In the genomic region with DNA sequence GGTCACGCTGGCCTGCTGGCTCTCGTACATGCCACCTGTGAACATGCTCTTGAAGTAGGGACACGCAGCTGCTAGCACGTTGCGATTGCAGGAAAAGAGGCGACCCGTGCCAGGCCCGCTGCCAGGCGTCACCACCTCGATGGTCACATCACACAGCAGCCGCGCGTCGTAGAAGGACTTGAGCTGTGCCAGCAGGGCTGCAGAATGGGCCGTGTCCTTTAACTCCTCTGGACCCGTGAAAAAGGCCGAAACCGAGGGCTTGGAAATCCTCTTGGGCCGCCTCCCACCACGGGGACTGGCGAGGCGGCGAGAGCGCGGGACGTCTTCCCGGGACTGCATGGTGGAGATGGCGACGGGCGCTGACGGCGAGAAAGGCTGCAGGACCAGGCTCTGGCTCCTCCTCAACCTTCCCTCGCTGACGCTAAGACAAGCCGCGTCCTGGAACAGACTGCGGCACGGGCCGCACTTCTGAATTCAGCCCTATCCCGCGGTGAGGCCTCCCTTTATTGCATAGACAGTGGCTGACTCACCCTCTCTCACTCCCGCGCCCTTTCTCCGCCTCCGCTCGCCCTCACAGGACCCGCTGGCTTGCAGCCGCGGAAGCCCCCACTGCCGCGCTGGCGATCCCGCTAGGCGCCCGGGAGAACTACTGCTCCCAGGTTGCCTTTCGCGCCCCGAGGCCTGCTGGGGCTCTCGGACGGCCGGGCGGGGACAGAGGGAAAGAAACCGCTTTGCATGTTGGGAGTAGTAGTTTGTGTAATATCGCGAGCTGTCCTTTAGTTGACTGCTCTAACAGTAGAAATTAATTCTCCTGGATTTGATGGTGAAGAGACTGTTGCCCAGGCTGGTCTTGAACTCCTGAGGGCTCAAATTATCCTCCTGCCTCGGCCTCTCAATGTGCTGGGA, we compare ENCODE assay signal across 1 cellular context.
TF ChIP-seq lines count a peak whose summit lies in the region.

A gene with protein sequence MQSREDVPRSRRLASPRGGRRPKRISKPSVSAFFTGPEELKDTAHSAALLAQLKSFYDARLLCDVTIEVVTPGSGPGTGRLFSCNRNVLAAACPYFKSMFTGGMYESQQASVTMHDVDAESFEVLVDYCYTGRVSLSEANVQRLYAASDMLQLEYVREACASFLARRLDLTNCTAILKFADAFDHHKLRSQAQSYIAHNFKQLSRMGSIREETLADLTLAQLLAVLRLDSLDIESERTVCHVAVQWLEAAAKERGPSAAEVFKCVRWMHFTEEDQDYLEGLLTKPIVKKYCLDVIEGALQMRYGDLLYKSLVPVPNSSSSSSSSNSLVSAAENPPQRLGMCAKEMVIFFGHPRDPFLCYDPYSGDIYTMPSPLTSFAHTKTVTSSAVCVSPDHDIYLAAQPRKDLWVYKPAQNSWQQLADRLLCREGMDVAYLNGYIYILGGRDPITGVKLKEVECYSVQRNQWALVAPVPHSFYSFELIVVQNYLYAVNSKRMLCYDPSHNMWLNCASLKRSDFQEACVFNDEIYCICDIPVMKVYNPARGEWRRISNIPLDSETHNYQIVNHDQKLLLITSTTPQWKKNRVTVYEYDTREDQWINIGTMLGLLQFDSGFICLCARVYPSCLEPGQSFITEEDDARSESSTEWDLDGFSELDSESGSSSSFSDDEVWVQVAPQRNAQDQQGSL (minus strand): TSS at position 651 of the 906 bp plus-strand sequence. CDS start 312 bp downstream, at position 339.

TF ChIP-seq in HEK293, 187 proteins besides CTCF, POLR2A, EP300 and RAD21 (continued from another document and continues in another):
- TF ChIP-seq ZNF830 (tag by site-specific recombination; IDR thresholded peaks at IDR 0.05; ENCODE audit: low read depth), result no peak
- peak; percentile 88; the same call in 1 of the 2 replicates for TF ChIP-seq ZNF324 (tag by site-specific recombination; IDR thresholded peaks at IDR 0.05)
- TF ChIP-seq, protein P1, sequence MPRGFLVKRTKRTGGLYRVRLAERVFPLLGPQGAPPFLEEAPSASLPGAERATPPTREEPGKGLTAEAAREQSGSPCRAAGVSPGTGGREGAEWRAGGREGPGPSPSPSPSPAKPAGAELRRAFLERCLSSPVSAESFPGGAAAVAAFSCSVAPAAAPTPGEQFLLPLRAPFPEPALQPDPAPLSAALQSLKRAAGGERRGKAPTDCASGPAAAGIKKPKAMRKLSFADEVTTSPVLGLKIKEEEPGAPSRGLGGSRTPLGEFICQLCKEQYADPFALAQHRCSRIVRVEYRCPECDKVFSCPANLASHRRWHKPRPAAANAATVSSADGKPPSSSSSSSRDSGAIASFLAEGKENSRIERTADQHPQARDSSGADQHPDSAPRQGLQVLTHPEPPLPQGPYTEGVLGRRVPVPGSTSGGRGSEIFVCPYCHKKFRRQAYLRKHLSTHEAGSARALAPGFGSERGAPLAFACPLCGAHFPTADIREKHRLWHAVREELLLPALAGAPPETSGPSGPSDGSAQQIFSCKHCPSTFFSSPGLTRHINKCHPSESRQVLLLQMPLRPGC (tag by site-specific recombination; IDR thresholded peaks at IDR 0.05), result peak; percentile 79
- peak; percentile 70; the same call in 1 of the 2 replicates for TF ChIP-seq ZNF2 (tag by site-specific recombination; IDR thresholded peaks at IDR 0.05)
- peak; percentile 77 for TF ChIP-seq ZIC2 (tag by site-specific recombination; IDR thresholded peaks at IDR 0.05)
- no peak for TF ChIP-seq ZNF121 (tag by site-specific recombination; IDR thresholded peaks at IDR 0.05)
- peak; percentile 33; the same call in 1 of the 2 replicates for TF ChIP-seq ZNF596 (tag by site-specific recombination; IDR thresholded peaks at IDR 0.05)
- peak; percentile 92 for TF ChIP-seq ZBTB7A (tag by site-specific recombination; IDR thresholded peaks at IDR 0.05; ENCODE audit: low read depth)
- TF ChIP-seq ZNF138 (tag by site-specific recombination; IDR thresholded peaks at IDR 0.05; ENCODE audit: borderline replicate concordance), result no peak
- TF ChIP-seq ZNF23 (tag by site-specific recombination; IDR thresholded peaks at IDR 0.05; ENCODE audit: borderline replicate concordance), result no peak
- no peak for TF ChIP-seq ZNF48 (tag by site-specific recombination; IDR thresholded peaks at IDR 0.05)
- TF ChIP-seq IKZF3 (tag by site-specific recombination; IDR thresholded peaks at IDR 0.05), result peak; percentile 70
- TF ChIP-seq ZNF501 (tag by site-specific recombination; IDR thresholded peaks at IDR 0.05), result peak; percentile 65; the same call in 1 of the 2 replicates
- TF ChIP-seq ZBTB17 (tag by site-specific recombination; IDR thresholded peaks at IDR 0.05), result peak; percentile 94
- TF ChIP-seq, protein P2, sequence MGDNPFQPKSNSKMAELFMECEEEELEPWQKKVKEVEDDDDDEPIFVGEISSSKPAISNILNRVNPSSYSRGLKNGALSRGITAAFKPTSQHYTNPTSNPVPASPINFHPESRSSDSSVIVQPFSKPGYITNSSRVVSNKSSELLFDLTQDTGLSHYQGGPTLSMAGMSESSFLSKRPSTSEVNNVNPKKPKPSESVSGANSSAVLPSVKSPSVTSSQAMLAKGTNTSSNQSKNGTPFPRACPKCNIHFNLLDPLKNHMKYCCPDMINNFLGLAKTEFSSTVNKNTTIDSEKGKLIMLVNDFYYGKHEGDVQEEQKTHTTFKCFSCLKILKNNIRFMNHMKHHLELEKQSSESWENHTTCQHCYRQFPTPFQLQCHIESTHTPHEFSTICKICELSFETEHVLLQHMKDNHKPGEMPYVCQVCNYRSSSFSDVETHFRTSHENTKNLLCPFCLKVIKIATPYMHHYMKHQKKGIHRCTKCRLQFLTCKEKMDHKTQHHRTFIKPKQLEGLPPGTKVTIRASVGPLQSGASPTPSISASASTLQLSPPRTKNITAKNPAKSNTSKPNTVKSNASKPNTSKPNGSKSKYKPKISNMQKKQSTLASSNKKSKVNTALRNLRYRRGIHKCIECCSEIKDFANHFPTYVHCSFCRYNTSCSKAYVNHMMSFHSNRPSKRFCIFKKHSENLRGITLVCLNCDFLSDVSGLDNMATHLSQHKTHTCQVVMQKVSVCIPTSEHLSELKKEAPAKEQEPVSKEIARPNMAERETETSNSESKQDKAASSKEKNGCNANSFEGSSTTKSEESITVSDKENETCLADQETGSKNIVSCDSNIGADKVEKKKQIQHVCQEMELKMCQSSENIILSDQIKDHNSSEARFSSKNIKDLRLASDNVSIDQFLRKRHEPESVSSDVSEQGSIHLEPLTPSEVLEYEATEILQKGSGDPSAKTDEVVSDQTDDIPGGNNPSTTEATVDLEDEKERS (tag by site-specific recombination; IDR thresholded peaks at IDR 0.05), result peak; percentile 11; the same call in 1 of the 2 replicates
- peak; percentile 99 for TF ChIP-seq ZNF600 (tag by site-specific recombination; IDR thresholded peaks at IDR 0.05)
- peak; percentile 23; the same call in 1 of the 2 replicates for TF ChIP-seq SCRT2 (tag by site-specific recombination; IDR thresholded peaks at IDR 0.05)
- TF ChIP-seq KLF16 (tag by site-specific recombination; IDR thresholded peaks at IDR 0.05), result no peak
- TF ChIP-seq, protein P3, sequence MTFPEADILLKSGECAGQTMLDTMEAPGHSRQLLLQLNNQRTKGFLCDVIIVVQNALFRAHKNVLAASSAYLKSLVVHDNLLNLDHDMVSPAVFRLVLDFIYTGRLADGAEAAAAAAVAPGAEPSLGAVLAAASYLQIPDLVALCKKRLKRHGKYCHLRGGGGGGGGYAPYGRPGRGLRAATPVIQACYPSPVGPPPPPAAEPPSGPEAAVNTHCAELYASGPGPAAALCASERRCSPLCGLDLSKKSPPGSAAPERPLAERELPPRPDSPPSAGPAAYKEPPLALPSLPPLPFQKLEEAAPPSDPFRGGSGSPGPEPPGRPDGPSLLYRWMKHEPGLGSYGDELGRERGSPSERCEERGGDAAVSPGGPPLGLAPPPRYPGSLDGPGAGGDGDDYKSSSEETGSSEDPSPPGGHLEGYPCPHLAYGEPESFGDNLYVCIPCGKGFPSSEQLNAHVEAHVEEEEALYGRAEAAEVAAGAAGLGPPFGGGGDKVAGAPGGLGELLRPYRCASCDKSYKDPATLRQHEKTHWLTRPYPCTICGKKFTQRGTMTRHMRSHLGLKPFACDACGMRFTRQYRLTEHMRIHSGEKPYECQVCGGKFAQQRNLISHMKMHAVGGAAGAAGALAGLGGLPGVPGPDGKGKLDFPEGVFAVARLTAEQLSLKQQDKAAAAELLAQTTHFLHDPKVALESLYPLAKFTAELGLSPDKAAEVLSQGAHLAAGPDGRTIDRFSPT (tag by site-specific recombination; IDR thresholded peaks at IDR 0.05), result peak; percentile 85
- TF ChIP-seq, protein P4, sequence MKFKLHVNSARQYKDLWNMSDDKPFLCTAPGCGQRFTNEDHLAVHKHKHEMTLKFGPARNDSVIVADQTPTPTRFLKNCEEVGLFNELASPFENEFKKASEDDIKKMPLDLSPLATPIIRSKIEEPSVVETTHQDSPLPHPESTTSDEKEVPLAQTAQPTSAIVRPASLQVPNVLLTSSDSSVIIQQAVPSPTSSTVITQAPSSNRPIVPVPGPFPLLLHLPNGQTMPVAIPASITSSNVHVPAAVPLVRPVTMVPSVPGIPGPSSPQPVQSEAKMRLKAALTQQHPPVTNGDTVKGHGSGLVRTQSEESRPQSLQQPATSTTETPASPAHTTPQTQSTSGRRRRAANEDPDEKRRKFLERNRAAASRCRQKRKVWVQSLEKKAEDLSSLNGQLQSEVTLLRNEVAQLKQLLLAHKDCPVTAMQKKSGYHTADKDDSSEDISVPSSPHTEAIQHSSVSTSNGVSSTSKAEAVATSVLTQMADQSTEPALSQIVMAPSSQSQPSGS (tag by site-specific recombination; IDR thresholded peaks at IDR 0.05; ENCODE audit: low read depth), result no peak
- no peak for TF ChIP-seq ZNF530 (tag by site-specific recombination; IDR thresholded peaks at IDR 0.05; ENCODE audit: low read depth)
- TF ChIP-seq SETDB1 (IDR thresholded peaks at IDR 0.05; ENCODE audit: insufficient read length, low read length), result peak; percentile 31
- TF ChIP-seq ZSCAN16 (tag by site-specific recombination; IDR thresholded peaks at IDR 0.05), result no peak
- TF ChIP-seq ZNF394 (tag by site-specific recombination; IDR thresholded peaks at IDR 0.05; ENCODE audit: borderline replicate concordance), result peak; percentile 73; the same call in 1 of the 2 replicates
- no peak; the same call in 1 of the 2 replicates for TF ChIP-seq OVOL3 (tag by site-specific recombination; IDR thresholded peaks at IDR 0.05)
- TF ChIP-seq, protein P5, sequence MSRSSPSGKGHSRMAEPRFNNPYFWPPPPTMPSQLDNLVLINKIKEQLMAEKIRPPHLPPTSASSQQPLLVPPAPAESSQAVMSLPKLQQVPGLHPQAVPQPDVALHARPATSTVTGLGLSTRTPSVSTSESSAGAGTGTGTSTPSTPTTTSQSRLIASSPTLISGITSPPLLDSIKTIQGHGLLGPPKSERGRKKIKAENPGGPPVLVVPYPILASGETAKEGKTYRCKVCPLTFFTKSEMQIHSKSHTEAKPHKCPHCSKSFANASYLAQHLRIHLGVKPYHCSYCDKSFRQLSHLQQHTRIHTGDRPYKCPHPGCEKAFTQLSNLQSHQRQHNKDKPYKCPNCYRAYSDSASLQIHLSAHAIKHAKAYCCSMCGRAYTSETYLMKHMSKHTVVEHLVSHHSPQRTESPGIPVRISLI (tag by site-specific recombination; IDR thresholded peaks at IDR 0.05), result no peak
- peak; percentile 97 for TF ChIP-seq ZFHX2 (tag by site-specific recombination; conservative IDR thresholded peaks at IDR 0.05)
- TF ChIP-seq, protein P6, sequence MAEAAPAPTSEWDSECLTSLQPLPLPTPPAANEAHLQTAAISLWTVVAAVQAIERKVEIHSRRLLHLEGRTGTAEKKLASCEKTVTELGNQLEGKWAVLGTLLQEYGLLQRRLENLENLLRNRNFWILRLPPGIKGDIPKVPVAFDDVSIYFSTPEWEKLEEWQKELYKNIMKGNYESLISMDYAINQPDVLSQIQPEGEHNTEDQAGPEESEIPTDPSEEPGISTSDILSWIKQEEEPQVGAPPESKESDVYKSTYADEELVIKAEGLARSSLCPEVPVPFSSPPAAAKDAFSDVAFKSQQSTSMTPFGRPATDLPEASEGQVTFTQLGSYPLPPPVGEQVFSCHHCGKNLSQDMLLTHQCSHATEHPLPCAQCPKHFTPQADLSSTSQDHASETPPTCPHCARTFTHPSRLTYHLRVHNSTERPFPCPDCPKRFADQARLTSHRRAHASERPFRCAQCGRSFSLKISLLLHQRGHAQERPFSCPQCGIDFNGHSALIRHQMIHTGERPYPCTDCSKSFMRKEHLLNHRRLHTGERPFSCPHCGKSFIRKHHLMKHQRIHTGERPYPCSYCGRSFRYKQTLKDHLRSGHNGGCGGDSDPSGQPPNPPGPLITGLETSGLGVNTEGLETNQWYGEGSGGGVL (tag by site-specific recombination; IDR thresholded peaks at IDR 0.05), result peak; percentile 86
- TF ChIP-seq TRIM28 (IDR thresholded peaks at IDR 0.05; ENCODE audit: borderline replicate concordance, low read length), result no peak
- peak; percentile 92 for TF ChIP-seq ZNF366 (tag by site-specific recombination; conservative IDR thresholded peaks at IDR 0.05)
- TF ChIP-seq, protein P7, sequence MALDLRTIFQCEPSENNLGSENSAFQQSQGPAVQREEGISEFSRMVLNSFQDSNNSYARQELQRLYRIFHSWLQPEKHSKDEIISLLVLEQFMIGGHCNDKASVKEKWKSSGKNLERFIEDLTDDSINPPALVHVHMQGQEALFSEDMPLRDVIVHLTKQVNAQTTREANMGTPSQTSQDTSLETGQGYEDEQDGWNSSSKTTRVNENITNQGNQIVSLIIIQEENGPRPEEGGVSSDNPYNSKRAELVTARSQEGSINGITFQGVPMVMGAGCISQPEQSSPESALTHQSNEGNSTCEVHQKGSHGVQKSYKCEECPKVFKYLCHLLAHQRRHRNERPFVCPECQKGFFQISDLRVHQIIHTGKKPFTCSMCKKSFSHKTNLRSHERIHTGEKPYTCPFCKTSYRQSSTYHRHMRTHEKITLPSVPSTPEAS (tag by site-specific recombination; IDR thresholded peaks at IDR 0.05), result no peak
- peak; percentile 97 for TF ChIP-seq ZBTB8A (tag by site-specific recombination; IDR thresholded peaks at IDR 0.05)
- no peak for TF ChIP-seq REPIN1 (tag by site-specific recombination; IDR thresholded peaks at IDR 0.05; ENCODE audit: low read depth)
- TF ChIP-seq ZNF114 (tag by site-specific recombination; IDR thresholded peaks at IDR 0.05), result no peak
- peak; percentile 86 for TF ChIP-seq ZSCAN30 (tag by site-specific recombination; IDR thresholded peaks at IDR 0.05)
- peak; percentile 69 for TF ChIP-seq KLF8 (tag by site-specific recombination; IDR thresholded peaks at IDR 0.05)
- peak; percentile 95 for TF ChIP-seq EGR2 (tag by site-specific recombination; IDR thresholded peaks at IDR 0.05; ENCODE audit: low read depth)
